In genomic region chr4:96134806-96135205, GRCh38 we compare ENCODE assay signal across 24 cellular contexts.
"Had no signal": no experiment of that assay in that cellular context is flagged by ENCODE, and none has a peak within 500 bp of the region (broad histone marks: within the 10 kb centered on the region; RNA-seq: fewer than 3 reads in every experiment).

No MANE protein-coding gene starts in this region.

- H3K27ac ChIP-seq: stomach, suprapubic skin, testis, thoracic aorta, thyroid gland, tibial artery, tibial nerve, transverse colon, upper lobe of left lung, upper lobe of right lung, uterus, vagina had no signal

- H3K27me3 ChIP-seq: stomach, suprapubic skin, testis, thyroid gland, tibial artery, tibial nerve, transverse colon, upper lobe of left lung, upper lobe of right lung, uterus, vagina had no signal

- DNase-seq: stimulated activated CD4-positive, alpha-beta T cell treated with anti-CD3 and anti-CD28 coated beads, Interleukin-2, amount 100 ng/mL, for 48 hours; stimulated activated CD4-positive, alpha-beta T cell treated with anti-CD3 and anti-CD28 coated beads, Interleukin-4, amount 100 ng/mL, for 1 hour; stimulated activated CD4-positive, alpha-beta T cell treated with anti-CD3 and anti-CD28 coated beads, Interleukin-4, amount 100 ng/mL, for 24 hours; stimulated activated CD4-positive, alpha-beta T cell treated with anti-CD3 and anti-CD28 coated beads, Interleukin-4, amount 100 ng/mL, for 4 hours; stimulated activated CD8-positive, alpha-beta memory T cell treated with anti-CD3 and anti-CD28 coated beads, Interleukin-4, amount 100 ng/mL, for 48 hours; stimulated activated naive B cell treated with anti-CD40 and anti-IgM and Interleukin-4, amounts not matched to agents 10 μg/mL and 1 μg/mL and 100 μg/mL, for 72 hours; stimulated activated naive CD4-positive, alpha-beta T cell; stimulated activated naive CD4-positive, alpha-beta T cell treated with Interleukin-2 at 50 U/mL for 16 hours; stimulated activated naive CD8-positive, alpha-beta T cell treated with anti-CD3 and anti-CD28 coated beads, Interleukin-15, amount 100 ng/mL, for 72 hours; stimulated activated naive CD8-positive, alpha-beta T cell treated with anti-CD3 and anti-CD28 coated beads, Interleukin-15, Interleukin-2, amounts not matched to agents 100 U/mL and 50 U/mL, for 24 hours; stomach; substantia nigra; testis; thyroid gland; tibial artery; transverse colon; trophoblast cell; upper lobe of left lung; upper lobe of right lung; uterus had no signal

- H3K4me3 ChIP-seq: stomach, suprapubic skin, testis, thoracic aorta, thyroid gland, tibial artery, tibial nerve, transverse colon, upper lobe of left lung, upper lobe of right lung, uterus, vagina had no signal

- H3K9me3 ChIP-seq: stomach, suprapubic skin, testis, thoracic aorta, thyroid gland, tibial artery, tibial nerve, transverse colon, upper lobe of left lung, upper lobe of right lung, uterus, vagina had no signal

- H3K36me3 ChIP-seq: stomach, suprapubic skin, thoracic aorta, thyroid gland, tibial artery, tibial nerve, transverse colon, upper lobe of left lung, upper lobe of right lung, uterus, vagina had no signal
